ENCODE assay signal across 23 cellular contexts in genomic region chr4:54513741-54514140, GRCh38.
A peak's percentile ranks its signal among the peaks of the same experiment; 100 is the strongest.
DNase-seq lines count a peak whose midpoint lies in the region; ATAC-seq, FAIRE-seq and TF ChIP-seq lines count a peak whose summit lies in the region.
"Had no signal": no experiment of that assay in that cellular context is flagged by ENCODE, and none has a peak within 500 bp of the region (broad histone marks: within the 10 kb centered on the region; RNA-seq: fewer than 3 reads in every experiment).

No MANE protein-coding gene starts in this region.

- peak overlapping the region; percentile 26 for H3K27ac ChIP-seq in IMR-90 (ENCODE audit: insufficient read depth, low read length)
- no peak overlapping the region for H3K27ac ChIP-seq in K562 (ENCODE audit: extremely low read depth, low read depth, low read length)
- H3K27ac ChIP-seq in CD8-positive, alpha-beta T cell (ENCODE audit: low read depth, low read length): no peak overlapping the region
- H3K27ac ChIP-seq: C4-2B, SK-N-MC had no signal

- 0 out of 2 replicates have a peak overlapping the region, but pooled peaks have one; percentile 1 for H3K18ac ChIP-seq in IMR-90 (ENCODE audit: low read depth, low read length)

- POLR2A ChIA-PET in IMR-90 (lab: Charles Lee; ENCODE audit: unreplicated experiment) (no interaction called here), K562 (lab: Yijun Ruan, JAX) (no interaction called here)
- POLR2A ChIA-PET in CD8-positive, alpha-beta T cell (lab: Charles Lee): no interaction called here

- dilution Hi-C loops in IMR-90 (cut with HindIII; ENCODE audit: low sequenced_read_pairs, unreplicated experiment): no loop called here

- peak overlapping the region in 1 of 2 experiments; percentile 55; a peak in 2 of 4 replicates for H4K8ac ChIP-seq in IMR-90 (ENCODE audit: low read depth in 2 of 2, low read length in 2 of 2)

- peak overlapping the region; percentile 73 for H2BK120ac ChIP-seq in IMR-90 (ENCODE audit: low read depth, low read length)

- DNase-seq in IMR-90 (no peak), K562 (ENCODE audit: extremely low read depth in 1 of 4, low spot score in 3 of 4) (no peak), islet precursor cell (peak; percentile 20), osteocyte (ENCODE audit: extremely low spot score, unreplicated experiment) (no peak), NCI-H1105 (lab: John Stamatoyannopoulos, UW) (no peak)
- DNase-seq in CD8-positive, alpha-beta T cell: no peak
- DNase-seq: Calu3, DMS79 treated with DMSO at 0.1 percent for 48 hours, H9, KBM-7, NCI-H2029, NCI-H526 treated with DMSO at 0.1 percent for 48 hours, SIG-M5 had no signal

- TF ChIP-seq POLR2A in IMR-90 (IDR thresholded peaks at IDR 0.05; ENCODE audit: low read depth, low read length) (no peak), K562 (conservative IDR thresholded peaks at IDR 0.05) (no peak)

- no peak overlapping the region for H4K5ac ChIP-seq in IMR-90 (ENCODE audit: low read depth, low read length)

- H3K4me1 Mint-ChIP-seq in osteocyte (ENCODE audit: unreplicated experiment): peaks cover 24% of the 10 kb centered on the region
- no peaks in the 10 kb centered on the region for H3K4me1 Mint-ChIP-seq in CD8-positive, alpha-beta T cell (ENCODE audit: low read depth)
- H3K4me1 Mint-ChIP-seq: B cell had no signal

- H3K4me3 ChIP-seq in IMR-90 (ENCODE audit: insufficient read depth, low read depth, low read length) (no peak overlapping the region), K562 (no peak overlapping the region)
- H3K4me3 ChIP-seq in CD8-positive, alpha-beta T cell (ENCODE audit: low read depth, low read length): no peak overlapping the region
- H3K4me3 ChIP-seq: GM23338, MG63, SK-N-MC had no signal

- in situ Hi-C loops in IMR-90 (cut with MboI; ENCODE audit: low sequenced_read_pairs) (no loop called here), K562 (cut with MboI) (no loop called here)

- H3K27me3 ChIP-seq in IMR-90 (ENCODE audit: control insufficient read depth, insufficient read depth, low read length) (no peaks in the 10 kb centered on the region), K562 (ENCODE audit: control insufficient read depth in 2 of 2, insufficient read depth in 2 of 2, low read length in 2 of 2) (no peaks in the 10 kb centered on the region)
- no peaks in the 10 kb centered on the region for H3K27me3 ChIP-seq in CD8-positive, alpha-beta T cell (ENCODE audit: insufficient read depth, low read length)
- H3K27me3 ChIP-seq: MG63 had no signal

- 0 out of 2 replicates have a peak overlapping the region, but pooled peaks have one; percentile 34 for H3K14ac ChIP-seq in IMR-90 (replicated peaks; ENCODE audit: low read depth, low read length)

- no peaks in the 10 kb centered on the region for H3K79me2 ChIP-seq in K562 (ENCODE audit: control insufficient read depth, insufficient read depth, low read length)

- H2AFZ ChIP-seq in IMR-90 (replicated peaks; ENCODE audit: low read length, poor library complexity): peak overlapping the region; percentile 28
- peak overlapping the region; percentile 14; the same call in 1 of the 2 replicates for H2AFZ ChIP-seq in K562 (ENCODE audit: low read depth, low read length)
- H2AFZ ChIP-seq: GM23338 had no signal

- no peak for FAIRE-seq in K562 (lab: Jason Lieb, UNC)
- FAIRE-seq: GM12892, GM18507, HepG2 had no signal

- CTCF ChIA-PET in IMR-90 (lab: Yijun Ruan, JAX): no interaction called here
- CTCF ChIA-PET in K562 (lab: Yijun Ruan, JAX; ENCODE audit: low intra/inter-chr PET ratio): no interaction called here
- CTCF ChIA-PET in CD8-positive, alpha-beta T cell (lab: Charles Lee): no interaction called here

- H2BK20ac ChIP-seq in IMR-90 (ENCODE audit: low read depth, low read length): peak overlapping the region; percentile 90

- ATAC-seq in IMR-90 (ENCODE audit: low read depth): no peak
- ATAC-seq in K562: no peak
- ATAC-seq in CD8-positive, alpha-beta T cell: no peak
- no peak for ATAC-seq in GM18498 (IDR thresholded peaks at IDR 0.05; ENCODE audit: unreplicated experiment)
- ATAC-seq: GM23338, HepG2, Panc1 had no signal

- peak overlapping the region; percentile 2 for H2AK9ac ChIP-seq in IMR-90 (replicated peaks; ENCODE audit: low read depth, low read length, poor library complexity)

- TF ChIP-seq RAD21 in IMR-90 (IDR thresholded peaks at IDR 0.05; ENCODE audit: low read length) (no peak), K562 (CRISPR knock-in tag; conservative IDR thresholded peaks at IDR 0.05 in 1 of 2, IDR thresholded peaks at IDR 0.05 in 1 of 2) (no peak)

- intact Hi-C loops in IMR-90 (cut with micrococcal nuclease): no loop called here
- intact Hi-C loops in K562 (cut with micrococcal nuclease): no loop called here
- intact Hi-C loops in CD8-positive, alpha-beta T cell (cut with DNase I, micrococcal nuclease): no loop called here

- peak overlapping the region; percentile 80 for H3K27ac Mint-ChIP-seq in osteocyte (ENCODE audit: unreplicated experiment)
- no peak overlapping the region for H3K27ac Mint-ChIP-seq in CD8-positive, alpha-beta T cell
- H3K27ac Mint-ChIP-seq: B cell, GM23338 had no signal

- peak overlapping the region; percentile 39; the same call in 1 of the 3 replicates for H2BK15ac ChIP-seq in IMR-90 (ENCODE audit: low read depth, low read length)

- H3K4me3 Mint-ChIP-seq in osteocyte (ENCODE audit: unreplicated experiment): no peak overlapping the region
- H3K4me3 Mint-ChIP-seq in CD8-positive, alpha-beta T cell: no peak overlapping the region
- H3K4me3 Mint-ChIP-seq: B cell, GM23338, H9 had no signal

- peak overlapping the region; percentile 30; the same call in 1 of the 2 replicates for H3K23ac ChIP-seq in IMR-90 (ENCODE audit: low read depth, low read length)

- H3K4me2 ChIP-seq in IMR-90 (ENCODE audit: low read depth, low read length): no peak overlapping the region
- H3K4me2 ChIP-seq in K562 (ENCODE audit: insufficient read depth, low read length): no peak overlapping the region
- H3K4me2 ChIP-seq: GM23338 had no signal

- no peak overlapping the region for H3K56ac ChIP-seq in IMR-90 (ENCODE audit: extremely low read depth, insufficient read depth, low read length)

- no peaks in the 10 kb centered on the region; the same call in 1 of the 2 replicates for H3K9me1 ChIP-seq in IMR-90 (ENCODE audit: insufficient read depth, low read length)
- no peaks in the 10 kb centered on the region for H3K9me1 ChIP-seq in K562 (ENCODE audit: control insufficient read depth, insufficient read depth, low read length)

- H3K36me3 ChIP-seq in IMR-90 (ENCODE audit: control insufficient read depth, insufficient read depth, low read length) (no peaks in the 10 kb centered on the region), K562 (ENCODE audit: control insufficient read depth, insufficient read depth, low read length) (no peaks in the 10 kb centered on the region)
- no peaks in the 10 kb centered on the region for H3K36me3 ChIP-seq in CD8-positive, alpha-beta T cell (ENCODE audit: insufficient read depth, low read length)
- H3K36me3 ChIP-seq: MG63 had no signal

- BruUV-seq in IMR-90 (replicated peaks; lab: Mats Ljungman, UMichigan): no TSS peak
- no TSS peak for BruUV-seq in K562 (replicated peaks; lab: Mats Ljungman, UMichigan)

- H2BK5ac ChIP-seq in IMR-90 (ENCODE audit: low read depth, low read length, poor library complexity, severe bottlenecking): peak overlapping the region; percentile 6

- TF ChIP-seq EP300 in K562 (IDR thresholded peaks at IDR 0.05; ENCODE audit: low read length): no peak

- no peaks in the 10 kb centered on the region for H3K36me3 Mint-ChIP-seq in osteocyte (ENCODE audit: unreplicated experiment)
- H3K36me3 Mint-ChIP-seq in CD8-positive, alpha-beta T cell: no peaks in the 10 kb centered on the region

- H4K20me1 ChIP-seq in IMR-90 (ENCODE audit: insufficient read depth, low read length) (no peaks in the 10 kb centered on the region), K562 (replicated peaks; ENCODE audit: control insufficient read depth, insufficient read depth, low read length) (no peaks in the 10 kb centered on the region)

- H3K9ac ChIP-seq in IMR-90 (ENCODE audit: low read depth, low read length): no peak overlapping the region
- no peak overlapping the region for H3K9ac ChIP-seq in K562 (ENCODE audit: insufficient read depth in 1 of 2, low read depth in 2 of 2, low read length in 2 of 2)

- no peak overlapping the region for H4K91ac ChIP-seq in IMR-90 (ENCODE audit: insufficient read depth, low read depth, low read length)

- peak overlapping the region; percentile 59 for H3K4ac ChIP-seq in IMR-90 (ENCODE audit: low read depth, low read length)

- TF ChIP-seq CTCF in IMR-90 (conservative IDR thresholded peaks at IDR 0.05; ENCODE audit: low read depth, low read length) (no peak), K562 (IDR thresholded peaks at IDR 0.05 in 2 of 3, conservative IDR thresholded peaks at IDR 0.05 in 1 of 3; ENCODE audit: insufficient read depth in 2 of 3, low read depth in 1 of 3, low read length in 3 of 3) (no peak), osteocyte (IDR thresholded peaks at IDR 0.05) (no peak)
- no peak for TF ChIP-seq CTCF in CD8-positive, alpha-beta T cell (IDR thresholded peaks at IDR 0.05)

- H3K79me1 ChIP-seq in IMR-90 (ENCODE audit: low read depth in 1 of 2, low read length in 2 of 2): no peaks in the 10 kb centered on the region

- no peak overlapping the region for H2AK5ac ChIP-seq in IMR-90 (ENCODE audit: low read depth, low read length)

- H3K27me3 Mint-ChIP-seq in osteocyte (ENCODE audit: unreplicated experiment): no peaks in the 10 kb centered on the region
- H3K27me3 Mint-ChIP-seq in CD8-positive, alpha-beta T cell (ENCODE audit: low read depth): no peaks in the 10 kb centered on the region
- H3K27me3 Mint-ChIP-seq: B cell had no signal

- H3K4me1 ChIP-seq in IMR-90 (ENCODE audit: control insufficient read depth, insufficient read depth, low read length) (peaks cover 8% of the 10 kb centered on the region), K562 (replicated peaks in 1 of 2; ENCODE audit: control insufficient read depth in 2 of 2, insufficient read depth in 2 of 2, low read length in 2 of 2) (no peaks in the 10 kb centered on the region)
- no peaks in the 10 kb centered on the region for H3K4me1 ChIP-seq in CD8-positive, alpha-beta T cell (ENCODE audit: insufficient read depth, low read length)

- H3K9me3 Mint-ChIP-seq in osteocyte (ENCODE audit: unreplicated experiment): peaks cover 10% of the 10 kb centered on the region
- no peaks in the 10 kb centered on the region for H3K9me3 Mint-ChIP-seq in CD8-positive, alpha-beta T cell
- H3K9me3 Mint-ChIP-seq: GM23338 had no signal

- H3K9me3 ChIP-seq in IMR-90 (ENCODE audit: control insufficient read depth, insufficient read depth, low read length): no peaks in the 10 kb centered on the region
- H3K9me3 ChIP-seq in K562 (replicated peaks; ENCODE audit: control insufficient read depth, insufficient read depth, low read depth, low read length): no peaks in the 10 kb centered on the region
- no peaks in the 10 kb centered on the region for H3K9me3 ChIP-seq in CD8-positive, alpha-beta T cell (ENCODE audit: low read length)
- H3K9me3 ChIP-seq: MG63 had no signal

TF ChIP-seq in K562, 482 proteins besides CTCF, POLR2A, EP300 and RAD21:
- TF ChIP-seq TAL1 (IDR thresholded peaks at IDR 0.05): no peak
- no peak for TF ChIP-seq ZKSCAN1 (IDR thresholded peaks at IDR 0.05; ENCODE audit: low read depth, low read length)
- no peak for TF ChIP-seq ZNF133 (CRISPR knock-in tag; IDR thresholded peaks at IDR 0.05)
- no peak for TF ChIP-seq EGR1 (conservative IDR thresholded peaks at IDR 0.05)
